9 cellular contexts compared by ENCODE assay signal in the genomic region with DNA sequence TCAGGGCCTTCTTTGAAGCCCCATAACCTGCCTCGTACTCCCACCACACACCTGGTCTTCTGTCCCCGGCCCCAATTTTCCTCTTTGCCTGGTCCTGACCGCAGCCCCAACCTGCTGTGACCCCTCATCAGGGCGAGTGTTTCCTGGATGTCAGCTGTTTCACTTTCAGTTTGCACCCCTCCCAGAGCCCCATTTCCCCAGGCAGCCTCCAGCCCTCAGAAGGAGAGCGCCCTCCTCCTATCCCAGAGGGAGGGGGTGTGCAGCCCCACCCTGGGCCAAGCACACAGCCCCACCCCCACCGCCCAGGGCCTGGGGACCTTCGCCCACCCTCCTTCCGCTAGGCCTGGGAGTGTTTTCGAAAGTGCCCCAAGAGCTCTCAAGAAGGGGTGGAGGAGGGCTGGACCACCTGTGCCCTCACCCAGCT. TPM values are rescaled to one million over a fixed set of nuclear protein-coding genes. Genes with fewer than 3 reads are reported as not detected.
DNase-seq lines count a peak whose midpoint lies in the region; ATAC-seq, FAIRE-seq and TF ChIP-seq lines count a peak whose summit lies in the region.
"Had no signal": no experiment of that assay in that cellular context is flagged by ENCODE, and none has a peak within 500 bp of the region (broad histone marks: within the 10 kb centered on the region; RNA-seq: fewer than 3 reads in every experiment).

No MANE protein-coding gene starts in this region.

- H3K4me1 Mint-ChIP-seq in activated T-helper 2 cell treated with anti-CD3 and anti-CD28 coated beads, Interferon-gamma antibody, Interleukin-2, Interleukin-4, amounts not matched to agents 10 μg/mL and 5 μg/mL and 100 μg/mL, durations not matched to agents 14 hours and 24 hours and 36 hours (ENCODE audit: low read depth) = peaks cover 21% of the 10 kb centered on the region

- DNase-seq in heart right ventricle (no peak), Right ventricle myocardium inferior (ENCODE audit: missing footprints) (no peak), keratinocyte (ENCODE audit: low read depth, low spot score) (no peak), tibial artery (no peak), COLO668 (lab: John Stamatoyannopoulos, UW; ENCODE audit: unreplicated experiment) (no peak)
- peak; percentile 61 for DNase-seq in activated T-helper 2 cell treated with anti-CD3 and anti-CD28 coated beads, Interferon-gamma antibody, Interleukin-2, Interleukin-4, amounts not matched to agents 10 μg/mL and 5 μg/mL and 100 μg/mL, durations not matched to agents 14 hours and 24 hours and 36 hours (ENCODE audit: low spot score)

- dilution Hi-C loops in keratinocyte (cut with MboI; ENCODE audit: extremely low pct_ligation_motif_present, low sequenced_read_pairs) = no loop called here

- WGBS in heart right ventricle, 2 donors = 65 to 69% methylated on average over 9 of the region's 9 CpGs

- H4K20me1 ChIP-seq in keratinocyte (ENCODE audit: control insufficient read depth, extremely low read depth, insufficient read depth, low read length) = no peaks in the 10 kb centered on the region

- peaks cover 51% of the 10 kb centered on the region for H3K79me2 ChIP-seq in keratinocyte (ENCODE audit: control insufficient read depth, insufficient read depth, low read length)

- peak overlapping the region; percentile 77 for H3K9ac ChIP-seq in keratinocyte (ENCODE audit: control insufficient read depth, extremely low read depth, insufficient read depth, low read length)

- H3K4me2 ChIP-seq in keratinocyte (ENCODE audit: control insufficient read depth, extremely low read depth, insufficient read depth, low read depth, low read length) = peak overlapping the region; percentile 92

- no peaks in the 10 kb centered on the region for H3K9me3 Mint-ChIP-seq in activated T-helper 2 cell treated with anti-CD3 and anti-CD28 coated beads, Interferon-gamma antibody, Interleukin-2, Interleukin-4, amounts not matched to agents 10 μg/mL and 5 μg/mL and 100 μg/mL, durations not matched to agents 14 hours and 24 hours and 36 hours

- H3K27ac ChIP-seq in heart right ventricle = peak overlapping the region in 9 of 10 donors; percentile 78 to 94 (median 89)
- peak overlapping the region; percentile 87 for H3K27ac ChIP-seq in keratinocyte (ENCODE audit: control insufficient read depth, insufficient read depth, low read length)
- H3K27ac ChIP-seq in tibial artery = peak overlapping the region in 1 of 2 donors; percentile 19

- H3K9me3 ChIP-seq in heart right ventricle = no peaks in the 10 kb centered on the region
- no peaks in the 10 kb centered on the region for H3K9me3 ChIP-seq in keratinocyte (ENCODE audit: control insufficient read depth, low read depth, low read length)
- no peaks in the 10 kb centered on the region for H3K9me3 ChIP-seq in tibial artery

- no peaks in the 10 kb centered on the region for H3K27me3 ChIP-seq in heart right ventricle
- H3K27me3 ChIP-seq in keratinocyte (ENCODE audit: control insufficient read depth, extremely low read depth, insufficient read depth, low read length) = no peaks in the 10 kb centered on the region
- no peaks in the 10 kb centered on the region for H3K27me3 ChIP-seq in tibial artery

- peak overlapping the region; percentile 96 for H3K4me3 Mint-ChIP-seq in activated T-helper 2 cell treated with anti-CD3 and anti-CD28 coated beads, Interferon-gamma antibody, Interleukin-2, Interleukin-4, amounts not matched to agents 10 μg/mL and 5 μg/mL and 100 μg/mL, durations not matched to agents 14 hours and 24 hours and 36 hours (ENCODE audit: low read depth)

- FAIRE-seq in keratinocyte (lab: Jason Lieb, UNC) = no peak
- FAIRE-seq: G401.6 had no signal

- peak overlapping the region; percentile 99 for H3K27ac Mint-ChIP-seq in activated T-helper 2 cell treated with anti-CD3 and anti-CD28 coated beads, Interferon-gamma antibody, Interleukin-2, Interleukin-4, amounts not matched to agents 10 μg/mL and 5 μg/mL and 100 μg/mL, durations not matched to agents 14 hours and 24 hours and 36 hours

- H3K36me3 Mint-ChIP-seq in activated T-helper 2 cell treated with anti-CD3 and anti-CD28 coated beads, Interferon-gamma antibody, Interleukin-2, Interleukin-4, amounts not matched to agents 10 μg/mL and 5 μg/mL and 100 μg/mL, durations not matched to agents 14 hours and 24 hours and 36 hours (ENCODE audit: low read depth) = peaks cover 48% of the 10 kb centered on the region

- peaks cover 18 to 39% (median 33%) of the 10 kb centered on the region in 9 donors for H3K4me1 ChIP-seq in heart right ventricle
- H3K4me1 ChIP-seq in keratinocyte (ENCODE audit: control insufficient read depth, extremely low read depth, insufficient read depth, low read length) = peaks cover 24% of the 10 kb centered on the region
- peaks cover 0 to 23% (median 16%) of the 10 kb centered on the region in 4 donors for H3K4me1 ChIP-seq in tibial artery

- H3K27me3 Mint-ChIP-seq in activated T-helper 2 cell treated with anti-CD3 and anti-CD28 coated beads, Interferon-gamma antibody, Interleukin-2, Interleukin-4, amounts not matched to agents 10 μg/mL and 5 μg/mL and 100 μg/mL, durations not matched to agents 14 hours and 24 hours and 36 hours (ENCODE audit: low read depth) = no peaks in the 10 kb centered on the region

- no peak overlapping the region for H2AFZ ChIP-seq in keratinocyte (ENCODE audit: control insufficient read depth, low read length)

- ATAC-seq in heart right ventricle (no peak), Right ventricle myocardium inferior (no peak), GM21576 (IDR thresholded peaks at IDR 0.05; ENCODE audit: unreplicated experiment) (no peak), GM19395 (IDR thresholded peaks at IDR 0.05; ENCODE audit: unreplicated experiment) (no peak)

- peak overlapping the region in 9 of 10 donors; percentile 15 to 95 (median 89) for H3K4me3 ChIP-seq in heart right ventricle
- H3K4me3 ChIP-seq in keratinocyte (ENCODE audit: control insufficient read depth in 2 of 3, extremely low read depth in 1 of 3, insufficient read depth in 2 of 3, low read depth in 1 of 3, low read length in 3 of 3) = peak overlapping the region; percentile 81 to 92 (median 90)
- peak overlapping the region; percentile 68 to 94 for H3K4me3 ChIP-seq in tibial artery

- intact Hi-C loops in heart right ventricle (cut with DNase I) (loop anchor here in 6 of 10 donors (5.0 to 10.0 kb wide), 4 partner anchors 124 to 184 kb away; partner anchors contain the start of genes ZBTB9 (in 4 of the 6), KIFC1 (in 1 of the 6) and SYNGAP1 (in 1 of the 6)), Right ventricle myocardium inferior (cut with DNase I) (loop anchor here (10.0 kb wide), 1 partner anchor 154 kb away; the partner anchor contains the start of gene SYNGAP1), tibial artery (cut with DNase I; ENCODE audit: low total_unique reads) (loop anchor here (10.0 kb wide), 2 partner anchors 124 to 194 kb away; partner anchors contain the start of gene ZBTB9)
- intact Hi-C loops in activated T-helper 2 cell treated with anti-CD3 and anti-CD28 coated beads, Interferon-gamma antibody, Interleukin-2, Interleukin-4, amounts not matched to agents 10 μg/mL and 5 μg/mL and 100 μg/mL, durations not matched to agents 14 hours and 24 hours and 36 hours (cut with micrococcal nuclease) = no loop called here

- no peaks in the 10 kb centered on the region for H3K9me1 ChIP-seq in keratinocyte (ENCODE audit: control insufficient read depth, extremely low read depth, insufficient read depth, low read length)

- TF ChIP-seq CTCF in heart right ventricle (IDR thresholded peaks at IDR 0.05) = no peak
- TF ChIP-seq CTCF in keratinocyte (optimal IDR thresholded peaks at IDR 0.05 in 1 of 3, IDR thresholded peaks at IDR 0.05 in 1 of 3, conservative IDR thresholded peaks at IDR 0.05 in 1 of 3; ENCODE audit: extremely low read depth in 1 of 3, insufficient read depth in 2 of 3, low read length in 3 of 3) = no peak
- no peak for TF ChIP-seq CTCF in tibial artery (IDR thresholded peaks at IDR 0.05)

- H3K36me3 ChIP-seq in heart right ventricle (peaks cover 0 to 45% (median 21%) of the 10 kb centered on the region in 9 donors), keratinocyte (ENCODE audit: control insufficient read depth in 2 of 2, extremely low read depth in 1 of 2, insufficient read depth in 2 of 2, low read length in 2 of 2) (peaks cover 28 to 38% of the 10 kb centered on the region in 2 experiments), tibial artery (peaks cover 23 to 43% (median 39%) of the 10 kb centered on the region in 3 donors)

RNA-seq across cellular contexts. Expression of gene BAK1, which starts 1.5 kb away (rescaled TPM):
- total RNA-seq in heart right ventricle (10 to 100 TPM; 16.0 to 26.4 (median 18.7) TPM), Right ventricle myocardium inferior (25.4 TPM)
- polyA plus RNA-seq in heart right ventricle (10 to 100 TPM; 12.6 to 37.6 TPM), keratinocyte (61.1 to 93.0 TPM (median 71.1 TPM) in 3 replicates)
- 53.2 and 53.4 TPM in 2 replicates for total RNA-seq in activated T-helper 2 cell treated with anti-CD3 and anti-CD28 coated beads, Interferon-gamma antibody, Interleukin-2, Interleukin-4, amounts not matched to agents 10 μg/mL and 5 μg/mL and 100 μg/mL, durations not matched to agents 14 hours and 24 hours and 36 hours
- polyA plus RNA-seq in keratinocyte (2011; ENCODE audit: low read depth) = 5.8 TPM
- 62.2 and 89.3 TPM in 2 replicates for polyA plus RNA-seq in keratinocyte (2011; cell fraction: cytosol; rRNA removed)
- polyA plus RNA-seq in keratinocyte (2011; cell fraction: nucleus; rRNA removed) = 43.7 and 54.2 TPM in 2 replicates
- polyA plus RNA-seq in keratinocyte (2012; ENCODE audit: low replicate concordance) = 37.3 and 78.3 TPM in 2 replicates
- polyA minus RNA-seq in keratinocyte = 77.2 to 120 TPM (median 120 TPM) in 3 replicates
- 138 TPM for polyA minus RNA-seq in keratinocyte (2011; cell fraction: cytosol; rRNA and poly(A)+ RNA removed)
- polyA minus RNA-seq in keratinocyte (2011; cell fraction: nucleus; rRNA and poly(A)+ RNA removed) = 39.0 and 43.5 TPM in 2 replicates

RNA-seq across cellular contexts. Expression of gene ITPR3, which starts 42.5 kb away (rescaled TPM):
- total RNA-seq in heart right ventricle = 10 to 100 TPM in 1 of 10 donors, 1 to 10 TPM in 9; 3.2 to 16.7 (median 5.5) TPM
- 10 to 100 TPM in 1 of 2 donors, 1 to 10 TPM in 1; 7.8 to 12.6 TPM for polyA plus RNA-seq in heart right ventricle
- 8.0 TPM for total RNA-seq in Right ventricle myocardium inferior
- 40.7 and 41.7 TPM in 2 replicates for total RNA-seq in activated T-helper 2 cell treated with anti-CD3 and anti-CD28 coated beads, Interferon-gamma antibody, Interleukin-2, Interleukin-4, amounts not matched to agents 10 μg/mL and 5 μg/mL and 100 μg/mL, durations not matched to agents 14 hours and 24 hours and 36 hours
- polyA plus RNA-seq in keratinocyte = 43.3 to 78.0 TPM (median 45.0 TPM) in 3 replicates
- polyA plus RNA-seq in keratinocyte (2011; ENCODE audit: low read depth) = 43.1 TPM
- 39.3 and 57.7 TPM in 2 replicates for polyA plus RNA-seq in keratinocyte (2011; cell fraction: cytosol; rRNA removed)
- 283 and 333 TPM in 2 replicates for polyA plus RNA-seq in keratinocyte (2011; cell fraction: nucleus; rRNA removed)
- polyA plus RNA-seq in keratinocyte (2012; ENCODE audit: low replicate concordance) = 49.7 and 77.8 TPM in 2 replicates
- 101 to 338 TPM (median 132 TPM) in 3 replicates for polyA minus RNA-seq in keratinocyte
- 94.4 TPM for polyA minus RNA-seq in keratinocyte (2011; cell fraction: cytosol; rRNA and poly(A)+ RNA removed)
- polyA minus RNA-seq in keratinocyte (2011; cell fraction: nucleus; rRNA and poly(A)+ RNA removed) = 224 and 276 TPM in 2 replicates
